In genomic region chr22:45470871-45471270, GRCh38 we compare ENCODE assay signal across 30 cellular contexts. TPM values are rescaled to one million over a fixed set of nuclear protein-coding genes. Genes with fewer than 3 reads are reported as not detected.
DNase-seq lines count a peak whose midpoint lies in the region; ATAC-seq and TF ChIP-seq lines count a peak whose summit lies in the region.
"Had no signal": no experiment of that assay in that cellular context is flagged by ENCODE, and none has a peak within 500 bp of the region (broad histone marks: within the 10 kb centered on the region; RNA-seq: fewer than 3 reads in every experiment).

No MANE protein-coding gene starts in this region.

- H3K4me2 ChIP-seq in mammary epithelial cell (ENCODE audit: insufficient read depth, low read depth, low read length) = no peak overlapping the region
- H3K4me2 ChIP-seq in hepatocyte = no peak overlapping the region
- H3K4me2 ChIP-seq in MM.1S (ENCODE audit: low read depth, low read length) = no peak overlapping the region

- H3K9me3 ChIP-seq in mammary epithelial cell (replicated peaks; ENCODE audit: insufficient read depth, low read length) (no peaks in the 10 kb centered on the region), hepatocyte (ENCODE audit: low read depth) (no peaks in the 10 kb centered on the region), MM.1S (replicated peaks; ENCODE audit: insufficient read depth, low read length) (no peaks in the 10 kb centered on the region)
- H3K9me3 ChIP-seq: neutrophil, Peyer's patch, SJCRH30 had no signal

- H3K9me3 Mint-ChIP-seq in MCF 10A (ENCODE audit: unreplicated experiment) = no peaks in the 10 kb centered on the region
- no peaks in the 10 kb centered on the region for H3K9me3 Mint-ChIP-seq in type B pancreatic cell
- H3K9me3 Mint-ChIP-seq: activated naive CD4-positive, alpha-beta T cell treated with anti-CD3 and anti-CD28 coated beads, Interleukin-2, amount 10 ng/mL, durations not matched to agents 7 days and 5 days had no signal

- intact Hi-C loops in MCF 10A (cut with micrococcal nuclease) = no loop called here
- intact Hi-C loops in mammary epithelial cell (cut with micrococcal nuclease) = loop anchor here (5.0 kb wide), 1 partner anchor 66 kb away; no protein-coding TSS in a partner anchor
- intact Hi-C loops in sciatic nerve (cut with DNase I) = no loop called here

- DNase-seq in MCF 10A (ENCODE audit: unreplicated experiment) = no peak
- no peak for DNase-seq in mammary epithelial cell
- no peak for DNase-seq in hepatocyte (ENCODE audit: low spot score)
- DNase-seq in sciatic nerve (ENCODE audit: low spot score) = peak; percentile 47
- no peak for DNase-seq in activated T-cell treated with anti-CD3 and anti-CD28 coated beads, Interleukin-2, amount 50 U/mL, for 1 hour
- no peak for DNase-seq in MM.1S
- no peak for DNase-seq in GM03348 (ENCODE audit: low spot score)
- no peak for DNase-seq in type B pancreatic cell (ENCODE audit: extremely low spot score, unreplicated experiment)
- DNase-seq: activated CD4-positive, alpha-beta T cell treated with anti-CD3 and anti-CD28 coated beads, Interleukin-2, amount 50 U/mL, for 1 hour; activated naive CD4-positive, alpha-beta T cell treated with anti-CD3 and anti-CD28 coated beads, Interleukin-2, amount 10 ng/mL, durations not matched to agents 7 days and 5 days; amniotic stem cell; CD4-positive, CD25-positive, alpha-beta regulatory T cell; cortex of kidney; DMS 273 treated with DMSO at 0.1 percent for 48 hours; foreskin keratinocyte; left colon; mesendoderm; NCI-H1105; NCI-H187 treated with DMSO at 0.1 percent for 48 hours; NCI-H2227 treated with DMSO at 0.1 percent for 48 hours; NCI-H526 treated with DMSO at 0.1 percent for 48 hours; Peyer's patch; retina; SJCRH30; stimulated activated CD4-positive, alpha-beta T cell treated with anti-CD3 and anti-CD28 coated beads, Interleukin-2, amount 100 ng/mL, for 48 hours; T1000 had no signal

- H3K27ac ChIP-seq in mammary epithelial cell (ENCODE audit: insufficient read depth, low read depth, low read length) = no peak overlapping the region
- peak overlapping the region; percentile 38 for H3K27ac ChIP-seq in hepatocyte
- no peak overlapping the region for H3K27ac ChIP-seq in MM.1S (ENCODE audit: low read length)
- H3K27ac ChIP-seq: cardiac muscle cell, foreskin keratinocyte, neutrophil, Peyer's patch, SJCRH30 had no signal

- ATAC-seq in sciatic nerve = no peak
- ATAC-seq: foreskin keratinocyte, left colon had no signal

- H3K4me1 Mint-ChIP-seq in MCF 10A (ENCODE audit: insufficient read depth, unreplicated experiment) (peaks cover 30% of the 10 kb centered on the region), type B pancreatic cell (ENCODE audit: unreplicated experiment) (peaks cover 39% of the 10 kb centered on the region)
- H3K4me1 Mint-ChIP-seq: activated naive CD4-positive, alpha-beta T cell treated with anti-CD3 and anti-CD28 coated beads, Interleukin-2, amount 10 ng/mL, durations not matched to agents 7 days and 5 days had no signal

- 84% methylated on average over 11 of the region's 11 CpGs for WGBS in mammary epithelial cell (ENCODE audit: low coverage, missing lambda C conversion rate)
- WGBS in hepatocyte (ENCODE audit: low lambda C conversion rate, missing lambda C conversion rate) = 89% methylated on average over 11 of the region's 11 CpGs

- no peaks in the 10 kb centered on the region for H3F3A ChIP-seq in MM.1S (ENCODE audit: insufficient read depth, low read length)

- H3K36me3 ChIP-seq in mammary epithelial cell (ENCODE audit: insufficient read depth, low read length) = no peaks in the 10 kb centered on the region
- no peaks in the 10 kb centered on the region for H3K36me3 ChIP-seq in hepatocyte (replicated peaks; ENCODE audit: insufficient read depth, low read depth)
- H3K36me3 ChIP-seq in MM.1S (replicated peaks; ENCODE audit: insufficient read depth, low read length) = no peaks in the 10 kb centered on the region
- H3K36me3 ChIP-seq: cardiac muscle cell, neutrophil, Peyer's patch, SJCRH30 had no signal

- H3K4me1 ChIP-seq in mammary epithelial cell (ENCODE audit: insufficient read depth, low read length) (peaks cover 20% of the 10 kb centered on the region), hepatocyte (ENCODE audit: insufficient read depth) (peaks cover 31% of the 10 kb centered on the region), MM.1S (ENCODE audit: low read length) (no peaks in the 10 kb centered on the region)
- H3K4me1 ChIP-seq: Peyer's patch had no signal

- H3K27ac Mint-ChIP-seq in MCF 10A (ENCODE audit: low read depth, unreplicated experiment) (peak overlapping the region; percentile 90), type B pancreatic cell (no peak overlapping the region)
- H3K27ac Mint-ChIP-seq: activated naive CD4-positive, alpha-beta T cell treated with anti-CD3 and anti-CD28 coated beads, Interleukin-2, amount 10 ng/mL, durations not matched to agents 7 days and 5 days; CD4-positive, CD25-positive, alpha-beta regulatory T cell had no signal

- no TSS peak for BruUV-seq in MCF 10A (replicated peaks; lab: Mats Ljungman, UMichigan)
- no TSS peak for BruUV-seq in mammary epithelial cell (replicated peaks; lab: Mats Ljungman, UMichigan)

- H3K27me3 ChIP-seq in mammary epithelial cell (ENCODE audit: insufficient read depth, low read length) (no peaks in the 10 kb centered on the region), hepatocyte (no peaks in the 10 kb centered on the region), MM.1S (replicated peaks; ENCODE audit: insufficient read depth, low read length) (peaks cover 60% of the 10 kb centered on the region)
- H3K27me3 ChIP-seq: cardiac muscle cell, foreskin keratinocyte, Peyer's patch, SJCRH30 had no signal

- no peaks in the 10 kb centered on the region for H3K27me3 Mint-ChIP-seq in MCF 10A (ENCODE audit: insufficient read depth, unreplicated experiment)
- no peaks in the 10 kb centered on the region for H3K27me3 Mint-ChIP-seq in type B pancreatic cell

- H3K79me2 ChIP-seq in mammary epithelial cell (ENCODE audit: insufficient read depth, low read length) = no peaks in the 10 kb centered on the region
- H3K79me2 ChIP-seq in hepatocyte = no peaks in the 10 kb centered on the region
- no peaks in the 10 kb centered on the region for H3K79me2 ChIP-seq in MM.1S (ENCODE audit: low read length)

- CTCF ChIA-PET in MCF 10A (lab: Yijun Ruan, JAX) (interaction anchor here (0.8 to 1.9 kb wide), 12 partner anchors 9 to 81 kb away, joined by 3 to 10 read pairs (median 4); no protein-coding TSS in a partner anchor), mammary epithelial cell (lab: Charles Lee; ENCODE audit: low non-redundant PET) (no interaction called here)

- H2AFZ ChIP-seq in mammary epithelial cell (ENCODE audit: low read depth, low read length) = no peak overlapping the region
- H2AFZ ChIP-seq in hepatocyte = no peak overlapping the region
- no peak overlapping the region for H2AFZ ChIP-seq in MM.1S (ENCODE audit: low read length)

- dilution Hi-C loops in mammary epithelial cell (cut with HindIII; ENCODE audit: low sequenced_read_pairs) = loop anchor here (10.0 kb wide), 1 partner anchor 74 kb away; no protein-coding TSS in a partner anchor

- H3K9me2 ChIP-seq in hepatocyte (replicated peaks; ENCODE audit: insufficient read depth) = no peaks in the 10 kb centered on the region
- no peaks in the 10 kb centered on the region for H3K9me2 ChIP-seq in MM.1S (replicated peaks; ENCODE audit: insufficient read depth, low read length)

- POLR2A ChIA-PET in MCF 10A (lab: Yijun Ruan, JAX) = interaction anchor here (1.1 to 7.7 kb wide), 11 partner anchors 7 to 311 kb away, joined by 3 to 161 read pairs (median 10); partner anchors contain the start of gene FBLN1

- in situ Hi-C loops in mammary epithelial cell (cut with MboI; ENCODE audit: low sequenced_read_pairs in 2 of 2) = no loop called here

- H3K36me3 Mint-ChIP-seq in MCF 10A (ENCODE audit: insufficient read depth, unreplicated experiment) (peaks cover 6% of the 10 kb centered on the region), type B pancreatic cell (no peaks in the 10 kb centered on the region)
- H3K36me3 Mint-ChIP-seq: activated naive CD4-positive, alpha-beta T cell treated with anti-CD3 and anti-CD28 coated beads, Interleukin-2, amount 10 ng/mL, durations not matched to agents 7 days and 5 days; CD4-positive, CD25-positive, alpha-beta regulatory T cell had no signal

- H4K20me1 ChIP-seq in mammary epithelial cell (ENCODE audit: insufficient read depth, low read length) = no peaks in the 10 kb centered on the region
- no peaks in the 10 kb centered on the region for H4K20me1 ChIP-seq in hepatocyte (ENCODE audit: insufficient read depth, poor library complexity, severe bottlenecking)
- no peaks in the 10 kb centered on the region for H4K20me1 ChIP-seq in MM.1S (ENCODE audit: insufficient read depth, low read length)

- H3K4me3 ChIP-seq in mammary epithelial cell (replicated peaks in 1 of 3; ENCODE audit: insufficient read depth in 1 of 3, low read depth in 2 of 3, low read length in 3 of 3) (no peak overlapping the region), hepatocyte (no peak overlapping the region), MM.1S (ENCODE audit: low read length) (no peak overlapping the region)
- H3K4me3 ChIP-seq: cardiac muscle cell, Peyer's patch, SJCRH30 had no signal

- TF ChIP-seq CTCF in MCF 10A (IDR thresholded peaks at IDR 0.05; ENCODE audit: unreplicated experiment) = no peak
- TF ChIP-seq CTCF in mammary epithelial cell (conservative IDR thresholded peaks at IDR 0.05 in 1 of 2, IDR thresholded peaks at IDR 0.05 in 1 of 2; ENCODE audit: extremely low read depth in 1 of 2, insufficient read depth in 1 of 2, low read depth in 1 of 2, low read length in 2 of 2) = no peak
- no peak for TF ChIP-seq CTCF in hepatocyte (IDR thresholded peaks at IDR 0.05; ENCODE audit: poor library complexity)
- TF ChIP-seq CTCF in MM.1S (IDR thresholded peaks at IDR 0.05; ENCODE audit: low read length) = no peak
- TF ChIP-seq CTCF in type B pancreatic cell (conservative IDR thresholded peaks at IDR 0.05) = no peak

- no peak overlapping the region for H3K4me3 Mint-ChIP-seq in MCF 10A (ENCODE audit: unreplicated experiment)
- no peak overlapping the region for H3K4me3 Mint-ChIP-seq in type B pancreatic cell
- H3K4me3 Mint-ChIP-seq: activated naive CD4-positive, alpha-beta T cell treated with anti-CD3 and anti-CD28 coated beads, Interleukin-2, amount 10 ng/mL, durations not matched to agents 7 days and 5 days; CD4-positive, CD25-positive, alpha-beta regulatory T cell had no signal

- no peak overlapping the region for H3K9ac ChIP-seq in mammary epithelial cell (ENCODE audit: insufficient read depth, low read length)
- no peak overlapping the region for H3K9ac ChIP-seq in MM.1S (ENCODE audit: low read length)

RNA-seq across cellular contexts. Expression of gene FBLN1, which starts 31.8 kb away (rescaled TPM):
- total RNA-seq in MCF 10A (2022) (69.0 and 110 TPM in 2 replicates), mammary epithelial cell (100 to 1,000 TPM; 130 to 173 TPM), hepatocyte (185 and 201 TPM in 2 replicates), sciatic nerve (624 TPM), type B pancreatic cell (ENCODE audit: low replicate concordance) (121 and 271 TPM in 2 replicates)
- polyA plus RNA-seq in mammary epithelial cell (66.8 TPM), hepatocyte (669 and 709 TPM in 2 replicates)
- 49.2 TPM for polyA minus RNA-seq in mammary epithelial cell
- polyA plus RNA-seq: CD4-positive, CD25-positive, alpha-beta regulatory T cell had no signal

RNA-seq across cellular contexts. Expression of gene RIBC2, which starts 57.4 kb away (rescaled TPM):
- total RNA-seq in MCF 10A (2022) (0.26 TPM in 1 of 2 replicates, not detected in the other), mammary epithelial cell (under 1 TPM; 0.17 to 0.38 TPM), hepatocyte (0.48 and 0.50 TPM in 2 replicates), sciatic nerve (0.22 TPM), type B pancreatic cell (ENCODE audit: low replicate concordance) (5.1 and 8.8 TPM in 2 replicates)
- polyA plus RNA-seq in mammary epithelial cell (1.0 TPM), hepatocyte (0.56 and 1.3 TPM in 2 replicates)
- not detected for polyA minus RNA-seq in mammary epithelial cell
- total RNA-seq: myocyte, SJCRH30 had no signal

RNA-seq across cellular contexts. Expression of gene SMC1B, which starts 57.5 kb away (rescaled TPM):
- total RNA-seq in MCF 10A (2022) = not detected in 2 replicates
- total RNA-seq in mammary epithelial cell = under 1 TPM in 1 of 2 donors, not detected in 1; 0.17 TPM
- polyA plus RNA-seq in mammary epithelial cell = not detected
- not detected for polyA minus RNA-seq in mammary epithelial cell
- total RNA-seq in hepatocyte = not detected in 2 replicates
- polyA plus RNA-seq in hepatocyte = 0.10 TPM in 1 of 2 replicates, not detected in the other
- not detected for total RNA-seq in sciatic nerve
- total RNA-seq in type B pancreatic cell (ENCODE audit: low replicate concordance) = 0.07 TPM in 1 of 2 replicates, not detected in the other
- total RNA-seq: CD4-positive, CD25-positive, alpha-beta regulatory T cell; left colon; myocyte; Peyer's patch; SJCRH30 had no signal
- polyA plus RNA-seq: cardiac muscle cell; CD4-positive, CD25-positive, alpha-beta regulatory T cell; foreskin keratinocyte; urinary bladder had no signal
